Comparison of ENCODE assay signal across 28 cellular contexts in the genomic region with DNA sequence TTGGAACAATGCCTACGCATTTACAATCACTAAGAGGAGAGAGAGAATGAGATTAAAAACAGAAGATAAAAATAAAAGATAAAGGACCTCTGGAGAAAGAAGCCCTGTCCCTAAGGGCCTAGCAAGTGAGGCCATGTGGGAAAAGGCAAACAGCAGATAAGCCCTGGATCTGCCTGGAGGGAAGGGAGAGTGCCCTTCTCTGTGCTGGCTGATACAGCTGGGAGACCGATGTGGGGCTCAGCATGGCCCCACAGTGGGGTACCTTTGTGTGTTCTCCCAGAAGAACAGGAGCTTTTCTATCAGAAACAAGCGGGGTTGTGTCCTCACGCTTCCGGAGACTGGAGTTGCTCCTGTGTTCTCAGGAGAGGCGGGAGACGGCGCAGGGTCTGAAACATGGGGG. TPM values are rescaled to one million over a fixed set of nuclear protein-coding genes. Genes with fewer than 3 reads are reported as not detected.
DNase-seq lines count a peak whose midpoint lies in the region; TF ChIP-seq lines count a peak whose summit lies in the region.
"Had no signal": no experiment of that assay in that cellular context is flagged by ENCODE, and none has a peak within 500 bp of the region (broad histone marks: within the 10 kb centered on the region; RNA-seq: fewer than 3 reads in every experiment).

No MANE protein-coding gene starts in this region.

- H3K4me3 Mint-ChIP-seq in Caco-2 (ENCODE audit: unreplicated experiment): no peak overlapping the region
- H3K4me3 Mint-ChIP-seq: activated B cell treated with CpG ODN at 0.5 μM for 24 hours; activated naive CD4-positive, alpha-beta T cell treated with anti-CD3 and anti-CD28 coated beads for 36 hours; activated T-cell treated with anti-CD3 and anti-CD28 coated beads, Interleukin-2, amount 50 U/mL, for 72 hours; CD8-positive, alpha-beta T cell; H9; stimulated activated naive CD8-positive, alpha-beta T cell treated with anti-CD3 and anti-CD28 coated beads, Interleukin-15, Interleukin-2, amounts not matched to agents 100 ng/mL and 50 ng/mL, for 24 hours had no signal

- H4K8ac ChIP-seq in mesendoderm (ENCODE audit: low read depth, low read length): no peak overlapping the region

- H2BK120ac ChIP-seq in mesendoderm (ENCODE audit: low read depth, low read length): no peak overlapping the region

- no peaks in the 10 kb centered on the region for H3K9me3 ChIP-seq in Caco-2
- H3K9me3 ChIP-seq: adrenal gland, body of pancreas, thyroid gland had no signal

- no peak overlapping the region for H3K4me3 ChIP-seq in mesendoderm (ENCODE audit: low read length)
- H3K4me3 ChIP-seq in Caco-2 (ENCODE audit: low read depth, low read length): no peak overlapping the region
- H3K4me3 ChIP-seq: adrenal gland, body of pancreas, K562, skin epidermis, thyroid gland had no signal

- H3K4me1 ChIP-seq in mesendoderm (ENCODE audit: control insufficient read depth, low read depth, low read length) (no peaks in the 10 kb centered on the region), Caco-2 (no peaks in the 10 kb centered on the region)
- H3K4me1 ChIP-seq: body of pancreas had no signal

- H3K56ac ChIP-seq in mesendoderm (ENCODE audit: low read length): no peak overlapping the region

- H3K27me3 ChIP-seq in mesendoderm (ENCODE audit: insufficient read depth, low read length, poor library complexity) (no peaks in the 10 kb centered on the region), Caco-2 (replicated peaks; ENCODE audit: control insufficient read depth, insufficient read depth, low read length) (no peaks in the 10 kb centered on the region)
- H3K27me3 ChIP-seq: adrenal gland, body of pancreas, thyroid gland had no signal

- no peaks in the 10 kb centered on the region for H3K27me3 Mint-ChIP-seq in Caco-2 (ENCODE audit: insufficient read depth, unreplicated experiment)
- H3K27me3 Mint-ChIP-seq: activated B cell treated with CpG ODN at 0.5 μM for 24 hours; stimulated activated naive CD8-positive, alpha-beta T cell treated with anti-CD3 and anti-CD28 coated beads, Interleukin-15, Interleukin-2, amounts not matched to agents 100 ng/mL and 50 ng/mL, for 24 hours had no signal

- WGBS in mesendoderm (ENCODE audit: extremely low coverage, insufficient coverage, low lambda C conversion rate): no CpG with 5 or more reads among the region's 8 CpGs

- no peak overlapping the region for H2BK15ac ChIP-seq in mesendoderm (replicated peaks; ENCODE audit: low read depth)

- no peak for TF ChIP-seq CTCF in 22Rv1 (IDR thresholded peaks at IDR 0.05)
- TF ChIP-seq CTCF in Caco-2 (IDR thresholded peaks at IDR 0.05; ENCODE audit: insufficient read depth in 1 of 2, low read depth in 1 of 2, low read length in 1 of 2, severe bottlenecking in 1 of 2, unreplicated experiment in 1 of 2): no peak

- POLR2A ChIA-PET in Caco-2 (lab: Charles Lee): no interaction called here

- H3K4me1 Mint-ChIP-seq in Caco-2 (ENCODE audit: low read depth, unreplicated experiment): peaks cover 4% of the 10 kb centered on the region

- no peaks in the 10 kb centered on the region for H3K79me1 ChIP-seq in mesendoderm (ENCODE audit: low read length)

- no peak overlapping the region for H4K5ac ChIP-seq in mesendoderm (ENCODE audit: low read length)

- no TSS peak for BruUV-seq in Caco-2 (replicated peaks; lab: Mats Ljungman, UMichigan)

- H2BK5ac ChIP-seq in mesendoderm (ENCODE audit: low read length): no peak overlapping the region

- no peak overlapping the region for H3K27ac Mint-ChIP-seq in Caco-2 (ENCODE audit: unreplicated experiment)
- H3K27ac Mint-ChIP-seq: activated B cell treated with CpG ODN at 0.5 μM for 24 hours; activated naive CD4-positive, alpha-beta T cell treated with anti-CD3 and anti-CD28 coated beads for 36 hours; activated T-cell treated with anti-CD3 and anti-CD28 coated beads, Interleukin-2, amount 50 U/mL, for 72 hours; CD8-positive, alpha-beta T cell; H9; stimulated activated naive CD8-positive, alpha-beta T cell treated with anti-CD3 and anti-CD28 coated beads, Interleukin-15, Interleukin-2, amounts not matched to agents 100 ng/mL and 50 ng/mL, for 24 hours had no signal

- DNase-seq in NCI-H345 treated with DMSO at 0.1 percent for 48 hours (lab: John Stamatoyannopoulos, UW; ENCODE audit: unreplicated experiment): peak; percentile 63
- DNase-seq in ecto neural progenitor cell (ENCODE audit: low spot score): peak; percentile 49
- peak; percentile 64 for DNase-seq in mesendoderm
- no peak for DNase-seq in activated CD4-positive, CD25-positive, alpha-beta regulatory T cell treated with anti-CD3 and anti-CD28 coated beads, Interleukin-2, amount 50 U/mL, for 72 hours
- DNase-seq in NCI-H2196 treated with DMSO at 0.1 percent for 48 hours (lab: John Stamatoyannopoulos, UW; ENCODE audit: unreplicated experiment): no peak
- no peak for DNase-seq in HuH-7 (ENCODE audit: low spot score)
- DNase-seq in Caco-2: no peak
- DNase-seq: activated B cell treated with CpG ODN at 0.5 μM for 24 hours; activated naive CD4-positive, alpha-beta T cell treated with anti-CD3 and anti-CD28 coated beads for 36 hours; activated T-cell treated with anti-CD3 and anti-CD28 coated beads, Interleukin-2, amount 50 U/mL, for 72 hours; body of pancreas; CD8-positive, alpha-beta T cell; DMS153; effector CD4-positive, alpha-beta T cell; foreskin melanocyte; H9; NCI-H1105 treated with DMSO at 0.1 percent for 48 hours; NCI-H446 treated with DMSO at 0.1 percent for 48 hours; OCI-M1; SHP77; SW 1271; T1000; thyroid gland had no signal

- no peak overlapping the region for H2AK5ac ChIP-seq in mesendoderm (ENCODE audit: low read length)

- H3K4me2 ChIP-seq in mesendoderm (ENCODE audit: low read length): no peak overlapping the region

- H3K27ac ChIP-seq in 22Rv1 (0 out of 2 replicates have a peak overlapping the region, but pooled peaks have one; percentile 22), mesendoderm (ENCODE audit: low read depth, low read length) (no peak overlapping the region)
- H3K27ac ChIP-seq: adrenal gland, body of pancreas had no signal

- intact Hi-C loops in Caco-2 (cut with micrococcal nuclease; ENCODE audit: unreplicated experiment): no loop called here

- CTCF ChIA-PET in Caco-2 (lab: Charles Lee): interaction anchor here (0.7 kb wide), 1 partner anchor 20 kb away, joined by 7 read pairs; no protein-coding TSS in a partner anchor

- no peaks in the 10 kb centered on the region for H3K79me2 ChIP-seq in mesendoderm (ENCODE audit: control insufficient read depth, insufficient read depth, low read length)

- H3K23ac ChIP-seq in mesendoderm (ENCODE audit: low read length): no peak overlapping the region

- H3K18ac ChIP-seq in mesendoderm (ENCODE audit: low read length): no peak overlapping the region

- H3K9ac ChIP-seq in mesendoderm (ENCODE audit: low read length): no peak overlapping the region

- no peak overlapping the region for H3K4ac ChIP-seq in mesendoderm (ENCODE audit: low read depth, low read length)

- H3K9me3 Mint-ChIP-seq in Caco-2 (ENCODE audit: unreplicated experiment): no peaks in the 10 kb centered on the region
- H3K9me3 Mint-ChIP-seq: activated B cell treated with CpG ODN at 0.5 μM for 24 hours; activated naive CD4-positive, alpha-beta T cell treated with anti-CD3 and anti-CD28 coated beads for 36 hours; activated T-cell treated with anti-CD3 and anti-CD28 coated beads, Interleukin-2, amount 50 U/mL, for 72 hours; CD8-positive, alpha-beta T cell; H9; stimulated activated naive CD8-positive, alpha-beta T cell treated with anti-CD3 and anti-CD28 coated beads, Interleukin-15, Interleukin-2, amounts not matched to agents 100 ng/mL and 50 ng/mL, for 24 hours had no signal

- H3K36me3 ChIP-seq in mesendoderm (ENCODE audit: control insufficient read depth, insufficient read depth, low read length) (no peaks in the 10 kb centered on the region), Caco-2 (ENCODE audit: control insufficient read depth, insufficient read depth, low read length) (no peaks in the 10 kb centered on the region)
- H3K36me3 ChIP-seq: adrenal gland, thyroid gland had no signal

- H3K36me3 Mint-ChIP-seq in Caco-2 (ENCODE audit: insufficient read depth, unreplicated experiment): no peaks in the 10 kb centered on the region
- H3K36me3 Mint-ChIP-seq: CD8-positive, alpha-beta T cell had no signal

RNA-seq across cellular contexts. Expression of a gene that starts 59.9 kb away (rescaled TPM):
- polyA plus RNA-seq in mesendoderm (2013, experiment 1 of 2): 0.53 TPM
- polyA plus RNA-seq in mesendoderm (2013, experiment 2 of 2): 0.67 TPM
- total RNA-seq in Caco-2 (2022): 2.1 and 4.3 TPM in 2 replicates
- total RNA-seq: K562 had no signal
- polyA plus RNA-seq: K562 had no signal

Comparison
In these comparisons a context has a peak if more than half of its experiments do, and no peak if none do; other contexts are left out.
1. DNase-seq: peak in NCI-H345 treated with DMSO at 0.1 percent for 48 hours (single experiment), ecto neural progenitor cell (single experiment) and mesendoderm (single experiment); none in activated CD4-positive, CD25-positive, alpha-beta regulatory T cell treated with anti-CD3 and anti-CD28 coated beads, Interleukin-2, amount 50 U/mL, for 72 hours (single experiment), NCI-H2196 treated with DMSO at 0.1 percent for 48 hours (single experiment), HuH-7 (single experiment) and Caco-2 (0 of 2).